20 cellular contexts compared by ENCODE assay signal in the genomic region with DNA sequence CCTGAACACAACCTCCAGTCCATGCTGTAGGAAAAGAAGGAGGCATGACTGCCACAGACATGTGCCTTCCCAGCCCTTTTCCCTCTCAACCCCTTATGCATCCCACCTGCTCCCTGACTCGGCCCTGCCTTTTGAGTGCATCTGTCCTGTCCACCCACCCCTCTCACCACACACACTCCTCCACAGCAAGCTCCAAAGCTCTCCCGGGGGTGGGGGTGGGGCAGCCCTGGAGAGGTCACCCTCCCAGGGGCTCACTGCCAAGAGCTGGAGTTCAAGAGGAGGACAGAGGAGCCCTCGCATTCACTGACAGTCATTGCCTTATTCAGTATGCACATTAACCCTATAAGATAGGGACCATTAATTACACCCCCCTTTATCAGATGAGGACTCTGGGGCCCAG.
"Had no signal": no experiment of that assay in that cellular context is flagged by ENCODE, and none has a peak within 500 bp of the region (broad histone marks: within the 10 kb centered on the region; RNA-seq: fewer than 3 reads in every experiment).

No MANE protein-coding gene starts in this region.

- H3K4me1 Mint-ChIP-seq: stimulated activated naive CD8-positive, alpha-beta T cell treated with anti-CD3 and anti-CD28 coated beads, Interleukin-15, amount 100 ng/mL, for 72 hours had no signal

- H3K4me3 Mint-ChIP-seq: natural killer cell treated with Interleukin-12 subunit alpha and Interleukin-12 subunit beta and Interleukin-15 and Interleukin-18, amount 100 ng/mL, for 72 hours; stimulated activated naive CD8-positive, alpha-beta T cell treated with anti-CD3 and anti-CD28 coated beads, Interleukin-15, amount 100 ng/mL, for 72 hours had no signal

- H3K36me3 ChIP-seq: adrenal gland, cardiac muscle cell, suprapubic skin, transverse colon, WERI-Rb-1 had no signal

- H3K27ac ChIP-seq: adrenal gland, cardiac muscle cell, suprapubic skin, transverse colon, WERI-Rb-1 had no signal

- DNase-seq: activated CD4-positive, alpha-beta T cell treated with anti-CD3 and anti-CD28 coated beads, Interleukin-2, amount 50 U/mL, for 48 hours; activated gamma-delta T cell; erythroblast; foreskin melanocyte; glutamatergic neuron; kidney; posterior cingulate gyrus; retina; small intestine; stimulated activated CD4-positive, alpha-beta T cell treated with anti-CD3 and anti-CD28 coated beads, Interleukin-15, amount 100 ng/mL, for 24 hours; stimulated activated CD4-positive, alpha-beta T cell treated with anti-CD3 and anti-CD28 coated beads, Interleukin-2, amount 100 ng/mL, for 48 hours; stimulated activated naive CD8-positive, alpha-beta T cell treated with anti-CD3 and anti-CD28 coated beads, Interleukin-15, amount 100 ng/mL, for 72 hours; transverse colon; WERI-Rb-1 had no signal

- H3K9me3 Mint-ChIP-seq: activated naive CD4-positive, alpha-beta T cell treated with anti-CD3 and anti-CD28 coated beads, Interleukin-2, amount 50 U/mL, for 72 hours; natural killer cell treated with Interleukin-12 subunit alpha and Interleukin-12 subunit beta and Interleukin-15 and Interleukin-18, amount 100 ng/mL, for 72 hours; stimulated activated naive CD8-positive, alpha-beta T cell treated with anti-CD3 and anti-CD28 coated beads, Interleukin-15, amount 100 ng/mL, for 72 hours had no signal

- H3K4me1 ChIP-seq: adrenal gland, suprapubic skin, transverse colon had no signal

- H3K9me3 ChIP-seq: adrenal gland, suprapubic skin, transverse colon had no signal

- FAIRE-seq: endometrium, kidney, small intestine had no signal

- H3K4me3 ChIP-seq: adrenal gland, cardiac muscle cell, suprapubic skin, transverse colon had no signal

- ATAC-seq: activated naive CD4-positive, alpha-beta T cell treated with anti-CD3 and anti-CD28 coated beads, Interleukin-2, amount 50 U/mL, for 72 hours; natural killer cell treated with Interleukin-12 subunit alpha and Interleukin-12 subunit beta and Interleukin-15 and Interleukin-18, amount 100 ng/mL, for 72 hours; stimulated activated naive CD8-positive, alpha-beta T cell treated with anti-CD3 and anti-CD28 coated beads, Interleukin-15, amount 100 ng/mL, for 72 hours had no signal

- H3K27ac Mint-ChIP-seq: activated naive CD4-positive, alpha-beta T cell treated with anti-CD3 and anti-CD28 coated beads, Interleukin-2, amount 50 U/mL, for 72 hours; natural killer cell treated with Interleukin-12 subunit alpha and Interleukin-12 subunit beta and Interleukin-15 and Interleukin-18, amount 100 ng/mL, for 72 hours; stimulated activated naive CD8-positive, alpha-beta T cell treated with anti-CD3 and anti-CD28 coated beads, Interleukin-15, amount 100 ng/mL, for 72 hours had no signal

- H3K36me3 Mint-ChIP-seq: activated naive CD4-positive, alpha-beta T cell treated with anti-CD3 and anti-CD28 coated beads, Interleukin-2, amount 50 U/mL, for 72 hours; natural killer cell treated with Interleukin-12 subunit alpha and Interleukin-12 subunit beta and Interleukin-15 and Interleukin-18, amount 100 ng/mL, for 72 hours had no signal

- H3K27me3 ChIP-seq: adrenal gland, cardiac muscle cell, suprapubic skin, transverse colon had no signal
